Comparison of ENCODE assay signal across 1 cellular context in the genomic region with DNA sequence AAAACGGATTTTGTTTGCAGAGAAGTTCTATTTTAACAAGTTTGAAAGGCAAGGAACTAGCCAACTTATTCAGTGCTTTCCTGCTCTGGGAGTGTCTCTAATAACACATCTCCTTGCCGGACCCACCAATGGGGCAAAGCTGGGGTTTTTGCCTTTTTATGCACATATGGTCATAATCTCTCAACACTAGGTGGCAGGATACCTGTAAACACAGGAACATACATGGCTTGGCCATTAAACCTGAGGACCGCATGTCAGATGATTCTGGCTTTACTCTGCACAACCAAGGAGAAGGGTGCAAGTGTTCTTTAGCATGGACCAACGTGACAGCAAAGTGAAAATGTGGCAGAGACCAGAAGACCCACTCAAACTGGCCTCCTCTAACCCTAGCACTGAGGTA.
TF ChIP-seq lines count a peak whose summit lies in the region.

No MANE protein-coding gene starts in this region.

TF ChIP-seq in GM12878, 131 proteins besides CTCF, POLR2A, EP300 and RAD21:
- TF ChIP-seq MEF2A (IDR thresholded peaks at IDR 0.05; ENCODE audit: insufficient read depth, low read depth, low read length) (no peak), HDAC6 (IDR thresholded peaks at IDR 0.05; ENCODE audit: unreplicated experiment) (no peak), ZZZ3 (IDR thresholded peaks at IDR 0.05; ENCODE audit: control insufficient read depth, insufficient read length, low read depth) (no peak), SMC3 (IDR thresholded peaks at IDR 0.05; ENCODE audit: borderline replicate concordance, low read length) (peak; percentile 42; the same call in 1 of the 2 replicates), YY1 (IDR thresholded peaks at IDR 0.05; ENCODE audit: low read depth, low read length) (0 out of 2 replicates have a peak, but pooled peaks have one; percentile 29), CHD1 (IDR thresholded peaks at IDR 0.05; ENCODE audit: low read depth, low read length) (no peak), FOS (IDR thresholded peaks at IDR 0.05; ENCODE audit: borderline replicate concordance, extremely low read depth, insufficient read length) (no peak), ZBTB11 (CRISPR knock-in tag; IDR thresholded peaks at IDR 0.05) (no peak)
- TF ChIP-seq, protein P1, sequence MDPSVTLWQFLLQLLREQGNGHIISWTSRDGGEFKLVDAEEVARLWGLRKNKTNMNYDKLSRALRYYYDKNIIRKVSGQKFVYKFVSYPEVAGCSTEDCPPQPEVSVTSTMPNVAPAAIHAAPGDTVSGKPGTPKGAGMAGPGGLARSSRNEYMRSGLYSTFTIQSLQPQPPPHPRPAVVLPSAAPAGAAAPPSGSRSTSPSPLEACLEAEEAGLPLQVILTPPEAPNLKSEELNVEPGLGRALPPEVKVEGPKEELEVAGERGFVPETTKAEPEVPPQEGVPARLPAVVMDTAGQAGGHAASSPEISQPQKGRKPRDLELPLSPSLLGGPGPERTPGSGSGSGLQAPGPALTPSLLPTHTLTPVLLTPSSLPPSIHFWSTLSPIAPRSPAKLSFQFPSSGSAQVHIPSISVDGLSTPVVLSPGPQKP (IDR thresholded peaks at IDR 0.05; ENCODE audit: low read depth, low read length): no peak
- TF ChIP-seq, protein P2, sequence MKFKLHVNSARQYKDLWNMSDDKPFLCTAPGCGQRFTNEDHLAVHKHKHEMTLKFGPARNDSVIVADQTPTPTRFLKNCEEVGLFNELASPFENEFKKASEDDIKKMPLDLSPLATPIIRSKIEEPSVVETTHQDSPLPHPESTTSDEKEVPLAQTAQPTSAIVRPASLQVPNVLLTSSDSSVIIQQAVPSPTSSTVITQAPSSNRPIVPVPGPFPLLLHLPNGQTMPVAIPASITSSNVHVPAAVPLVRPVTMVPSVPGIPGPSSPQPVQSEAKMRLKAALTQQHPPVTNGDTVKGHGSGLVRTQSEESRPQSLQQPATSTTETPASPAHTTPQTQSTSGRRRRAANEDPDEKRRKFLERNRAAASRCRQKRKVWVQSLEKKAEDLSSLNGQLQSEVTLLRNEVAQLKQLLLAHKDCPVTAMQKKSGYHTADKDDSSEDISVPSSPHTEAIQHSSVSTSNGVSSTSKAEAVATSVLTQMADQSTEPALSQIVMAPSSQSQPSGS (IDR thresholded peaks at IDR 0.05; ENCODE audit: low read length): no peak
